Comparison of ENCODE assay signal across 14 cellular contexts in genomic region chr5:6728795-6729183, GRCh38. TPM values are rescaled to one million over a fixed set of nuclear protein-coding genes. Genes with fewer than 3 reads are reported as not detected.
DNase-seq lines count a peak whose midpoint lies in the region; ATAC-seq and TF ChIP-seq lines count a peak whose summit lies in the region.
"Had no signal": no experiment of that assay in that cellular context is flagged by ENCODE, and none has a peak within 500 bp of the region (broad histone marks: within the 10 kb centered on the region; RNA-seq: fewer than 3 reads in every experiment).

No MANE protein-coding gene starts in this region.

- CTCF ChIA-PET in activated CD4-positive, alpha-beta T cell treated with anti-CD3 and anti-CD28 coated beads for 36 hours (lab: Charles Lee): interaction anchor here (0.7 to 3.6 kb wide), 7 partner anchors 8 to 18 kb away, joined by 3 to 21 read pairs (median 3); no protein-coding TSS in a partner anchor
- CTCF ChIA-PET in activated CD4-positive, alpha-beta memory T cell treated with anti-CD3 and anti-CD28 coated beads for 36 hours (lab: Charles Lee): interaction anchor here (1.4 to 2.3 kb wide), 2 partner anchors 12 to 16 kb away, joined by 3 to 11 read pairs; no protein-coding TSS in a partner anchor

- no peak for TF ChIP-seq EP300 in gastroesophageal sphincter (IDR thresholded peaks at IDR 0.05)

- H3K36me3 Mint-ChIP-seq in activated CD4-positive, alpha-beta T cell treated with anti-CD3 and anti-CD28 coated beads for 36 hours (ENCODE audit: low read depth): peaks cover 26% of the 10 kb centered on the region
- peaks cover 24% of the 10 kb centered on the region for H3K36me3 Mint-ChIP-seq in activated CD4-positive, alpha-beta memory T cell treated with anti-CD3 and anti-CD28 coated beads for 36 hours
- no peaks in the 10 kb centered on the region for H3K36me3 Mint-ChIP-seq in glutamatergic neuron (ENCODE audit: unreplicated experiment)

- no peak for TF ChIP-seq CTCF in DND-41 (IDR thresholded peaks at IDR 0.05; ENCODE audit: borderline replicate concordance, extremely low read depth, low read length, poor library complexity, severe bottlenecking)
- TF ChIP-seq CTCF in glutamatergic neuron (IDR thresholded peaks at IDR 0.05; ENCODE audit: partially characterized antibody, unreplicated experiment): no peak
- no peak for TF ChIP-seq CTCF in lower leg skin (IDR thresholded peaks at IDR 0.05)
- no peak for TF ChIP-seq CTCF in gastrocnemius medialis (IDR thresholded peaks at IDR 0.05 in 4 of 5, conservative IDR thresholded peaks at IDR 0.05 in 1 of 5)
- TF ChIP-seq CTCF in gastroesophageal sphincter (IDR thresholded peaks at IDR 0.05): no peak

- POLR2A ChIA-PET in activated CD4-positive, alpha-beta T cell treated with anti-CD3 and anti-CD28 coated beads for 36 hours (lab: Charles Lee): no interaction called here
- POLR2A ChIA-PET in activated CD4-positive, alpha-beta memory T cell treated with anti-CD3 and anti-CD28 coated beads for 36 hours (lab: Charles Lee): interaction anchor here (1.1 to 2.0 kb wide), 3 partner anchors 17 to 1141 kb away, joined by 3 to 8 read pairs (median 5); partner anchors contain the start of genes NSUN2, SRD5A1 and TENT4A

- H3K4me2 ChIP-seq in DND-41 (ENCODE audit: insufficient read depth, low read length): peak overlapping the region; percentile 41; the same call in 1 of the 2 replicates

- H3K36me3 ChIP-seq in DND-41 (ENCODE audit: insufficient read depth, low read length) (peaks cover 85% of the 10 kb centered on the region), gastrocnemius medialis (no peaks in the 10 kb centered on the region), gastroesophageal sphincter (no peaks in the 10 kb centered on the region)

- H3K9ac ChIP-seq in DND-41 (ENCODE audit: low read depth, low read length): 0 out of 2 replicates have a peak overlapping the region, but pooled peaks have one; percentile 4

- peak overlapping the region; percentile 71 for H3K27ac Mint-ChIP-seq in activated CD4-positive, alpha-beta T cell treated with anti-CD3 and anti-CD28 coated beads for 36 hours
- peak overlapping the region; percentile 71 for H3K27ac Mint-ChIP-seq in activated CD4-positive, alpha-beta memory T cell treated with anti-CD3 and anti-CD28 coated beads for 36 hours
- H3K27ac Mint-ChIP-seq in glutamatergic neuron (ENCODE audit: unreplicated experiment): peak overlapping the region; percentile 81
- H3K27ac Mint-ChIP-seq: endodermal cell had no signal

- H3K4me3 Mint-ChIP-seq in activated CD4-positive, alpha-beta T cell treated with anti-CD3 and anti-CD28 coated beads for 36 hours: peak overlapping the region; percentile 5
- no peak overlapping the region for H3K4me3 Mint-ChIP-seq in activated CD4-positive, alpha-beta memory T cell treated with anti-CD3 and anti-CD28 coated beads for 36 hours
- peak overlapping the region; percentile 64 for H3K4me3 Mint-ChIP-seq in glutamatergic neuron (ENCODE audit: unreplicated experiment)
- H3K4me3 Mint-ChIP-seq: endodermal cell had no signal

- no peak for ATAC-seq in activated CD4-positive, alpha-beta T cell treated with anti-CD3 and anti-CD28 coated beads for 36 hours
- ATAC-seq in DND-41 (ENCODE audit: insufficient read depth, low read depth): no peak
- ATAC-seq in gastrocnemius medialis: no peak
- ATAC-seq in gastroesophageal sphincter: no peak

- in situ Hi-C loops in gastrocnemius medialis (cut with MboI; ENCODE audit: low sequenced_read_pairs in 4 of 4): loop anchor here in 1 of 4 donors (25.0 kb wide), 1 partner anchor 366 kb away; no protein-coding TSS in a partner anchor

- no peaks in the 10 kb centered on the region for H3K27me3 ChIP-seq in DND-41 (ENCODE audit: insufficient read depth, low read length, poor library complexity)
- no peaks in the 10 kb centered on the region for H3K27me3 ChIP-seq in gastrocnemius medialis
- H3K27me3 ChIP-seq in gastroesophageal sphincter: no peaks in the 10 kb centered on the region

- 86 to 89% methylated on average over 1 of the region's 1 CpG for WGBS in lower leg skin, 2 donors
- 73 to 76% methylated on average over 1 of the region's 1 CpG for WGBS in gastroesophageal sphincter (ENCODE audit: low coverage in 1 of 2), 2 donors

- H3K4me3 ChIP-seq in DND-41 (ENCODE audit: low read depth in 1 of 2, low read length in 2 of 2) (no peak overlapping the region), lower leg skin (ENCODE audit: low read depth, poor library complexity, severe bottlenecking) (no peak overlapping the region), gastrocnemius medialis (no peak overlapping the region), gastroesophageal sphincter (no peak overlapping the region)

- H3K79me2 ChIP-seq in DND-41 (ENCODE audit: insufficient read depth, low read length): peaks cover 100% of the 10 kb centered on the region

- H3K9me3 ChIP-seq in DND-41 (ENCODE audit: insufficient read depth, low read length, severe bottlenecking): no peaks in the 10 kb centered on the region
- no peaks in the 10 kb centered on the region for H3K9me3 ChIP-seq in gastrocnemius medialis
- no peaks in the 10 kb centered on the region for H3K9me3 ChIP-seq in gastroesophageal sphincter

- intact Hi-C loops in activated CD4-positive, alpha-beta T cell treated with anti-CD3 and anti-CD28 coated beads for 36 hours (cut with DNase I, micrococcal nuclease): no loop called here
- intact Hi-C loops in activated CD4-positive, alpha-beta memory T cell treated with anti-CD3 and anti-CD28 coated beads for 36 hours (cut with micrococcal nuclease): loop anchor here (2.0 kb wide), 1 partner anchor 14 kb away; no protein-coding TSS in a partner anchor
- intact Hi-C loops in lower leg skin (cut with DNase I; ENCODE audit: low total_unique reads) (no loop called here), gastrocnemius medialis (cut with DNase I; ENCODE audit: low total_unique reads) (no loop called here)

- H3K9me3 Mint-ChIP-seq in activated CD4-positive, alpha-beta T cell treated with anti-CD3 and anti-CD28 coated beads for 36 hours (ENCODE audit: low read depth): no peaks in the 10 kb centered on the region
- H3K9me3 Mint-ChIP-seq in activated CD4-positive, alpha-beta memory T cell treated with anti-CD3 and anti-CD28 coated beads for 36 hours: no peaks in the 10 kb centered on the region
- H3K9me3 Mint-ChIP-seq in glutamatergic neuron (ENCODE audit: unreplicated experiment): peaks cover 1% of the 10 kb centered on the region
- H3K9me3 Mint-ChIP-seq: endodermal cell had no signal

- no peak overlapping the region for H2AFZ ChIP-seq in DND-41 (ENCODE audit: low read depth, low read length)

- H3K27ac ChIP-seq in DND-41 (ENCODE audit: low read length) (peak overlapping the region; percentile 68), gastrocnemius medialis (no peak overlapping the region), gastroesophageal sphincter (no peak overlapping the region)

- H4K20me1 ChIP-seq in DND-41 (ENCODE audit: insufficient read depth, low read length): peaks cover 97% of the 10 kb centered on the region

- H3K4me1 Mint-ChIP-seq in activated CD4-positive, alpha-beta T cell treated with anti-CD3 and anti-CD28 coated beads for 36 hours: peaks cover 91% of the 10 kb centered on the region
- peaks cover 91% of the 10 kb centered on the region for H3K4me1 Mint-ChIP-seq in activated CD4-positive, alpha-beta memory T cell treated with anti-CD3 and anti-CD28 coated beads for 36 hours (ENCODE audit: low read depth)
- peaks cover 68% of the 10 kb centered on the region for H3K4me1 Mint-ChIP-seq in glutamatergic neuron (ENCODE audit: low read depth, unreplicated experiment)

- TF ChIP-seq POLR2A in lower leg skin (IDR thresholded peaks at IDR 0.05) (no peak), gastrocnemius medialis (IDR thresholded peaks at IDR 0.05) (no peak), gastroesophageal sphincter (IDR thresholded peaks at IDR 0.05) (no peak)

- H3K4me1 ChIP-seq in DND-41 (ENCODE audit: insufficient read depth, low read length): peaks cover 55% of the 10 kb centered on the region
- H3K4me1 ChIP-seq in gastrocnemius medialis: peaks cover 75 to 82% of the 10 kb centered on the region in 2 donors
- peaks cover 7 to 98% (median 41%) of the 10 kb centered on the region in 3 donors for H3K4me1 ChIP-seq in gastroesophageal sphincter

- no peaks in the 10 kb centered on the region for H3K27me3 Mint-ChIP-seq in activated CD4-positive, alpha-beta T cell treated with anti-CD3 and anti-CD28 coated beads for 36 hours
- no peaks in the 10 kb centered on the region for H3K27me3 Mint-ChIP-seq in activated CD4-positive, alpha-beta memory T cell treated with anti-CD3 and anti-CD28 coated beads for 36 hours
- H3K27me3 Mint-ChIP-seq in glutamatergic neuron (ENCODE audit: unreplicated experiment): no peaks in the 10 kb centered on the region

- DNase-seq in activated CD4-positive, alpha-beta T cell treated with anti-CD3 and anti-CD28 coated beads for 36 hours: no peak
- DNase-seq in activated CD4-positive, alpha-beta T cell treated with anti-CD3 and anti-CD28 coated beads for 1 hour: no peak
- DNase-seq in DND-41 (no peak), glutamatergic neuron (no peak), lower leg skin (ENCODE audit: low spot score in 2 of 2) (no peak), gastrocnemius medialis (no peak)
- no peak for DNase-seq in activated CD4-positive, alpha-beta memory T cell treated with anti-CD3 and anti-CD28 coated beads for 36 hours
- DNase-seq: amniotic stem cell, EL, endodermal cell, hippocampal formation, kidney glomerular epithelial cell, NCI-H1694 had no signal

RNA-seq across cellular contexts. Expression of gene TENT4A, which starts 15.6 kb away (rescaled TPM):
- 10 to 100 TPM; 29.2 to 33.3 TPM for total RNA-seq in activated CD4-positive, alpha-beta T cell treated with anti-CD3 and anti-CD28 coated beads for 36 hours
- 10 to 100 TPM; 26.6 to 29.2 TPM for total RNA-seq in activated CD4-positive, alpha-beta memory T cell treated with anti-CD3 and anti-CD28 coated beads for 36 hours
- total RNA-seq in glutamatergic neuron (ENCODE audit: unreplicated experiment): 23.7 TPM
- total RNA-seq in lower leg skin: 10 to 100 TPM; 12.9 to 51.6 (median 21.6) TPM
- total RNA-seq in gastrocnemius medialis: 10 to 100 TPM; 11.9 to 15.2 (median 12.7) TPM
- 10 to 100 TPM; 15.8 to 21.3 (median 17.3) TPM for total RNA-seq in gastroesophageal sphincter
